In the genomic region with DNA sequence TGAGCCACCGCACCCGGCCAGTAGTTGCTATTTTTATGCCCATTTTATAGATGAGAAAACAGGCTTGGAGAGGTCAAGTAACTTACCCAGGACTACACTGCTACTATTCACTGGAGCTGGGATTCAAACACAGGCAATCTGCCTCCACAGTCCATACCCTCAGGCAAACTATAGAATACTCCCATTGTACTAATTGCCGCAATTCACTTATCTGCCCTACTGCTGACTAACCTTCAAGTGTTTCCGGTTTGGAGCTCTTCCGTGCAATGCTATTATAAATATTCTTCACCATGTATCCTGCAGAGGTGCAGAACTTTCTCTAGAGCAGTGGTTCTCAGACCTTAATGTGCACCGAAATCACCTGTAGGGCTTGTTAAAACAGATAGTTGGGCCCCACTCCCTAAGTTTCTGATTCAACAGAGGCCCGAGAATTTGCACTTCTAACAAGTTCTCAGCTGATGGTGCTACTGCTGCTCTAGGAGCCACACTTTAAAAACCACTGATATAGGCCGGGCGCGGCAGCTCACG, we compare ENCODE assay signal across 23 cellular contexts. TPM values are rescaled to one million over a fixed set of nuclear protein-coding genes. Genes with fewer than 3 reads are reported as not detected.
DNase-seq lines count a peak whose midpoint lies in the region; ATAC-seq and TF ChIP-seq lines count a peak whose summit lies in the region.
"Had no signal": no experiment of that assay in that cellular context is flagged by ENCODE, and none has a peak within 500 bp of the region (broad histone marks: within the 10 kb centered on the region; RNA-seq: fewer than 3 reads in every experiment).

No MANE protein-coding gene starts in this region.

- no peaks in the 10 kb centered on the region for H3K36me3 ChIP-seq in psoas muscle (ENCODE audit: insufficient read depth in 1 of 2, low read depth in 1 of 2)
- H3K36me3 ChIP-seq: spleen, vagina had no signal

- no peaks in the 10 kb centered on the region for H3K9me3 Mint-ChIP-seq in activated T-cell treated with anti-CD3 and anti-CD28 coated beads, Interleukin-2, amount 50 U/mL, for 72 hours
- H3K9me3 Mint-ChIP-seq in activated CD8-positive, alpha-beta T cell treated with anti-CD3 and anti-CD28 coated beads, Interleukin-2, amount 10 ng/mL, durations not matched to agents 7 days and 5 days (ENCODE audit: insufficient read depth): no peaks in the 10 kb centered on the region
- H3K9me3 Mint-ChIP-seq: activated CD8-positive, alpha-beta T cell treated with anti-CD3 and anti-CD28 coated beads for 36 hours; activated naive CD8-positive, alpha-beta T cell treated with anti-CD3 and anti-CD28 coated beads, Interleukin-2, amount 10 ng/mL, durations not matched to agents 7 days and 5 days; T-cell had no signal

- POLR2A ChIA-PET in activated CD8-positive, alpha-beta T cell treated with anti-CD3 and anti-CD28 coated beads, Interleukin-2, amount 10 ng/mL, durations not matched to agents 7 days and 5 days (lab: Charles Lee): no interaction called here

- H3K4me1 Mint-ChIP-seq in activated T-cell treated with anti-CD3 and anti-CD28 coated beads, Interleukin-2, amount 50 U/mL, for 72 hours (ENCODE audit: low read depth): peaks cover 25% of the 10 kb centered on the region
- peaks cover 36% of the 10 kb centered on the region for H3K4me1 Mint-ChIP-seq in activated CD8-positive, alpha-beta T cell treated with anti-CD3 and anti-CD28 coated beads, Interleukin-2, amount 10 ng/mL, durations not matched to agents 7 days and 5 days (ENCODE audit: low read depth)

- peaks cover 26% of the 10 kb centered on the region for H3K4me1 ChIP-seq in psoas muscle

- peak overlapping the region; percentile 99 for H3K27ac ChIP-seq in psoas muscle

- H3K27me3 Mint-ChIP-seq in activated T-cell treated with anti-CD3 and anti-CD28 coated beads, Interleukin-2, amount 50 U/mL, for 72 hours (ENCODE audit: low read depth): no peaks in the 10 kb centered on the region
- no peaks in the 10 kb centered on the region for H3K27me3 Mint-ChIP-seq in activated CD8-positive, alpha-beta T cell treated with anti-CD3 and anti-CD28 coated beads, Interleukin-2, amount 10 ng/mL, durations not matched to agents 7 days and 5 days (ENCODE audit: low read depth)
- H3K27me3 Mint-ChIP-seq: activated CD8-positive, alpha-beta T cell treated with anti-CD3 and anti-CD28 coated beads for 36 hours; activated naive CD8-positive, alpha-beta T cell treated with anti-CD3 and anti-CD28 coated beads, Interleukin-2, amount 10 ng/mL, durations not matched to agents 7 days and 5 days; T-cell had no signal

- peak overlapping the region; percentile 24 for H3K27ac Mint-ChIP-seq in activated T-cell treated with anti-CD3 and anti-CD28 coated beads, Interleukin-2, amount 50 U/mL, for 72 hours
- H3K27ac Mint-ChIP-seq in activated CD8-positive, alpha-beta T cell treated with anti-CD3 and anti-CD28 coated beads, Interleukin-2, amount 10 ng/mL, durations not matched to agents 7 days and 5 days: no peak overlapping the region
- H3K27ac Mint-ChIP-seq: activated naive CD8-positive, alpha-beta T cell treated with anti-CD3 and anti-CD28 coated beads, Interleukin-2, amount 10 ng/mL, durations not matched to agents 7 days and 5 days had no signal

- CTCF ChIA-PET in activated CD8-positive, alpha-beta T cell treated with anti-CD3 and anti-CD28 coated beads, Interleukin-2, amount 10 ng/mL, durations not matched to agents 7 days and 5 days (lab: Charles Lee): interaction anchor here (0.7 to 4.6 kb wide), 2 partner anchors 49 to 103 kb away, joined by 3 to 47 read pairs; partner anchors contain the start of gene USO1

- H3K9me3 ChIP-seq in psoas muscle: no peaks in the 10 kb centered on the region
- H3K9me3 ChIP-seq: spleen, vagina had no signal

- intact Hi-C loops in psoas muscle (cut with DNase I): loop anchor here in 1 of 2 donors (2.0 kb wide), 1 partner anchor 16 kb away; no protein-coding TSS in a partner anchor

- no peak overlapping the region for H3K4me3 ChIP-seq in psoas muscle
- H3K4me3 ChIP-seq: spleen, vagina had no signal

- no peak overlapping the region for H3K4me3 Mint-ChIP-seq in activated T-cell treated with anti-CD3 and anti-CD28 coated beads, Interleukin-2, amount 50 U/mL, for 72 hours
- no peak overlapping the region for H3K4me3 Mint-ChIP-seq in activated CD8-positive, alpha-beta T cell treated with anti-CD3 and anti-CD28 coated beads, Interleukin-2, amount 10 ng/mL, durations not matched to agents 7 days and 5 days
- H3K4me3 Mint-ChIP-seq: activated CD8-positive, alpha-beta T cell treated with anti-CD3 and anti-CD28 coated beads for 36 hours had no signal

- TF ChIP-seq CTCF in psoas muscle (IDR thresholded peaks at IDR 0.05): no peak

- no peaks in the 10 kb centered on the region for H3K27me3 ChIP-seq in psoas muscle (ENCODE audit: insufficient read depth in 3 of 3, low read length in 2 of 3)
- H3K27me3 ChIP-seq: spleen, vagina had no signal

- H3K36me3 Mint-ChIP-seq in activated T-cell treated with anti-CD3 and anti-CD28 coated beads, Interleukin-2, amount 50 U/mL, for 72 hours (ENCODE audit: insufficient read depth in 2 of 2): peaks cover 12 to 14% of the 10 kb centered on the region in 2 donors
- H3K36me3 Mint-ChIP-seq in activated CD8-positive, alpha-beta T cell treated with anti-CD3 and anti-CD28 coated beads, Interleukin-2, amount 10 ng/mL, durations not matched to agents 7 days and 5 days (ENCODE audit: low read depth): peaks cover 20% of the 10 kb centered on the region
- H3K36me3 Mint-ChIP-seq: T-cell had no signal

- no peak for ATAC-seq in activated T-cell treated with anti-CD3 and anti-CD28 coated beads, Interleukin-2, amount 50 U/mL, for 72 hours (replicated peaks in 1 of 2)
- no peak for ATAC-seq in psoas muscle
- no peak for ATAC-seq in activated CD8-positive, alpha-beta T cell treated with anti-CD3 and anti-CD28 coated beads, Interleukin-2, amount 10 ng/mL, durations not matched to agents 7 days and 5 days
- ATAC-seq in GM18498 (IDR thresholded peaks at IDR 0.05; ENCODE audit: unreplicated experiment): no peak
- ATAC-seq: activated CD8-positive, alpha-beta T cell treated with anti-CD3 and anti-CD28 coated beads for 36 hours; T-cell had no signal

- no peak for DNase-seq in activated T-cell treated with anti-CD3 and anti-CD28 coated beads, Interleukin-2, amount 50 U/mL, for 72 hours
- DNase-seq in activated T-cell treated with anti-CD3 and anti-CD28 coated beads, Interleukin-2, amount 50 U/mL, for 1 hour: no peak
- DNase-seq in NCI-H146 treated with DMSO at 0.1 percent for 48 hours (lab: John Stamatoyannopoulos, UW; ENCODE audit: unreplicated experiment) (peak; percentile 31), foreskin melanocyte (peak; percentile 98), psoas muscle (no peak), SHP77 treated with DMSO at 0.1 percent for 48 hours (lab: John Stamatoyannopoulos, UW) (no peak)
- no peak for DNase-seq in activated CD8-positive, alpha-beta T cell treated with anti-CD3 and anti-CD28 coated beads, Interleukin-2, amount 10 ng/mL, durations not matched to agents 7 days and 5 days
- DNase-seq: activated CD8-positive, alpha-beta T cell treated with anti-CD3 and anti-CD28 coated beads for 36 hours; activated naive CD8-positive, alpha-beta T cell treated with anti-CD3 and anti-CD28 coated beads, Interleukin-2, amount 10 ng/mL, durations not matched to agents 7 days and 5 days; activated T-cell treated with anti-CD3 and anti-CD28 coated beads, Interleukin-2, amount 50 U/mL, for 48 hours; C1 segment of cervical spinal cord; HCEC 1CT; KBM-7; midbrain; NCI-H2081 treated with DMSO at 0.1 percent for 48 hours; NCI-H524; spleen; stimulated activated CD8-positive, alpha-beta memory T cell treated with anti-CD3 and anti-CD28 coated beads, Interleukin-4, amount 100 ng/mL, for 48 hours; substantia nigra; T-cell; WERI-Rb-1 had no signal

- 86 to 95% (median 89%) methylated on average over 11 of the region's 11 CpGs for WGBS in psoas muscle, 3 donors

RNA-seq across cellular contexts. Expression of gene G3BP2, which starts 1.9 kb away (rescaled TPM):
- 100 to 1,000 TPM; 204 to 212 TPM for total RNA-seq in activated T-cell treated with anti-CD3 and anti-CD28 coated beads, Interleukin-2, amount 50 U/mL, for 72 hours
- total RNA-seq in psoas muscle: 100 to 1,000 TPM; 126 to 219 (median 156) TPM
- 100 to 1,000 TPM in 1 of 3 donors, 10 to 100 TPM in 2; 34.8 to 145 (median 39.5) TPM for polyA plus RNA-seq in psoas muscle
- total RNA-seq in activated CD8-positive, alpha-beta T cell treated with anti-CD3 and anti-CD28 coated beads, Interleukin-2, amount 10 ng/mL, durations not matched to agents 7 days and 5 days: 100 to 1,000 TPM; 173 to 178 TPM

RNA-seq across cellular contexts. Expression of gene CDKL2, which starts 44.7 kb away (rescaled TPM):
- total RNA-seq in activated T-cell treated with anti-CD3 and anti-CD28 coated beads, Interleukin-2, amount 50 U/mL, for 72 hours: 1 to 10 TPM; 1.3 to 2.2 TPM
- under 1 TPM in 1 of 4 donors, not detected in 3; 0.30 TPM for total RNA-seq in psoas muscle
- under 1 TPM in 1 of 3 donors, not detected in 2; 0.40 TPM for polyA plus RNA-seq in psoas muscle
- under 1 TPM; 0.45 to 0.60 TPM for total RNA-seq in activated CD8-positive, alpha-beta T cell treated with anti-CD3 and anti-CD28 coated beads, Interleukin-2, amount 10 ng/mL, durations not matched to agents 7 days and 5 days

RNA-seq across cellular contexts. Expression of gene USO1, which starts 49.3 kb away (rescaled TPM):
- 10 to 100 TPM; 42.0 to 51.7 TPM for total RNA-seq in activated T-cell treated with anti-CD3 and anti-CD28 coated beads, Interleukin-2, amount 50 U/mL, for 72 hours
- total RNA-seq in psoas muscle: 100 to 1,000 TPM; 175 to 210 (median 180) TPM
- polyA plus RNA-seq in psoas muscle: 100 to 1,000 TPM in 2 of 3 donors, 10 to 100 TPM in 1; 49.5 to 224 (median 136) TPM
- 10 to 100 TPM; 32.5 to 37.5 TPM for total RNA-seq in activated CD8-positive, alpha-beta T cell treated with anti-CD3 and anti-CD28 coated beads, Interleukin-2, amount 10 ng/mL, durations not matched to agents 7 days and 5 days

Comparison
In these comparisons a context has a peak if more than half of its experiments do, and no peak if none do; other contexts are left out.
1. DNase-seq: peak in NCI-H146 treated with DMSO at 0.1 percent for 48 hours (single experiment) and foreskin melanocyte (single experiment); none in activated T-cell treated with anti-CD3 and anti-CD28 coated beads, Interleukin-2, amount 50 U/mL, for 72 hours (0 of 2), activated T-cell treated with anti-CD3 and anti-CD28 coated beads, Interleukin-2, amount 50 U/mL, for 1 hour (single experiment), psoas muscle (0 of 2), SHP77 treated with DMSO at 0.1 percent for 48 hours (single experiment) and activated CD8-positive, alpha-beta T cell treated with anti-CD3 and anti-CD28 coated beads, Interleukin-2, amount 10 ng/mL, durations not matched to agents 7 days and 5 days (single experiment).